15 cellular contexts compared by ENCODE assay signal in the genomic region with DNA sequence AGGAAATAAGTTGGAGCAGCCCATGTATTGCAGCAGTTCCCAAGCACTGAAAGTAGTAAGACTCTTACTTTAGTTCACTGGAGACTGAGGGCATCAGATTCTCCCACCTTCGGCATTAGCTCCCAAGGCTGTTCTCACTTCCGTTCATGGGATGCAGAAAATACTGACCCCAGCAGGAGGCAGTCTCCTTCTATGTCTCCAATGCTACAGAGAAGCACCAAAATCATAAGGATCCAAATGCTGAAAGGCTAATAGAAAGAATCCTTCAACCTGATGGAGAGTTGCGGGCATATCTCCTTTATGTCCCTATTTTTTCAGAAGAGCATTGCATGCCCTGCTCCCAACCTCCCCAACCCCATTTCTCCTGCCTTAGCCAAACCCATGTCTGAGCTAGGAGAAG. TPM values are rescaled to one million over a fixed set of nuclear protein-coding genes. Genes with fewer than 3 reads are reported as not detected.
DNase-seq lines count a peak whose midpoint lies in the region; ATAC-seq and TF ChIP-seq lines count a peak whose summit lies in the region.
"Had no signal": no experiment of that assay in that cellular context is flagged by ENCODE, and none has a peak within 500 bp of the region (broad histone marks: within the 10 kb centered on the region; RNA-seq: fewer than 3 reads in every experiment).

No MANE protein-coding gene starts in this region.

- H3K4me1 ChIP-seq in endodermal cell (ENCODE audit: control insufficient read depth, insufficient read depth, low read length) = no peaks in the 10 kb centered on the region
- peaks cover 24% of the 10 kb centered on the region for H3K4me1 ChIP-seq in mucosa of descending colon (ENCODE audit: low read depth)
- H3K4me1 ChIP-seq: prostate gland had no signal

- H3K27me3 Mint-ChIP-seq in endodermal cell (ENCODE audit: insufficient read depth) = peaks cover 1% of the 10 kb centered on the region
- H3K27me3 Mint-ChIP-seq in stimulated activated naive B cell treated with anti-CD40 and anti-IgM and Interleukin-4, amounts not matched to agents 10 μg/mL and 1 μg/mL and 100 μg/mL, for 72 hours = peaks cover 0 to 7% of the 10 kb centered on the region in 2 donors
- H3K27me3 Mint-ChIP-seq: activated CD8-positive, alpha-beta T cell treated with anti-CD3 and anti-CD28 coated beads for 36 hours had no signal

- no peaks in the 10 kb centered on the region for H3K9me3 Mint-ChIP-seq in endodermal cell
- no peaks in the 10 kb centered on the region for H3K9me3 Mint-ChIP-seq in stimulated activated naive B cell treated with anti-CD40 and anti-IgM and Interleukin-4, amounts not matched to agents 10 μg/mL and 1 μg/mL and 100 μg/mL, for 72 hours
- H3K9me3 Mint-ChIP-seq: activated CD8-positive, alpha-beta T cell treated with anti-CD3 and anti-CD28 coated beads for 36 hours had no signal

- no peak overlapping the region for H3K9ac ChIP-seq in endodermal cell (ENCODE audit: extremely low read depth, low read length, poor library complexity, severe bottlenecking)

- H3K9me3 ChIP-seq in endodermal cell (ENCODE audit: control insufficient read depth, low read length) = no peaks in the 10 kb centered on the region
- H3K9me3 ChIP-seq in mucosa of descending colon = no peaks in the 10 kb centered on the region
- H3K9me3 ChIP-seq: body of pancreas, prostate gland had no signal

- DNase-seq in GM12864 (ENCODE audit: low read depth) (no peak), endodermal cell (peak; percentile 49), renal cortical epithelial cell (ENCODE audit: low read depth) (peak; percentile 5), dedifferentiated amniotic fluid mesenchymal stem cell (ENCODE audit: extremely low spot score) (no peak), sciatic nerve (ENCODE audit: low spot score) (no peak), mucosa of descending colon (no peak)
- DNase-seq in Jurkat, Clone E6-1 (ENCODE audit: low read depth, low spot score) = peak; percentile 9
- no peak for DNase-seq in stimulated activated naive B cell treated with anti-CD40 and anti-IgM and Interleukin-4, amounts not matched to agents 10 μg/mL and 1 μg/mL and 100 μg/mL, for 72 hours
- DNase-seq: activated CD8-positive, alpha-beta T cell treated with anti-CD3 and anti-CD28 coated beads for 36 hours; activated effector memory CD4-positive, alpha-beta T cell treated with anti-CD3 and anti-CD28 coated beads, Interleukin-2, amount 50 U/mL, for 16 hours; effector memory CD4-positive, alpha-beta T cell; NCI-H2081 treated with DMSO at 0.1 percent for 48 hours had no signal

- H3K36me3 ChIP-seq in endodermal cell (ENCODE audit: control insufficient read depth, insufficient read depth, low read length) (no peaks in the 10 kb centered on the region), mucosa of descending colon (ENCODE audit: low read depth) (no peaks in the 10 kb centered on the region)
- H3K36me3 ChIP-seq: prostate gland had no signal

- H3K27ac ChIP-seq in endodermal cell (ENCODE audit: low read depth, low read length) = no peak overlapping the region

- no peaks in the 10 kb centered on the region for H3K27me3 ChIP-seq in endodermal cell (ENCODE audit: control insufficient read depth, insufficient read depth, low read length, poor library complexity, severe bottlenecking)
- H3K27me3 ChIP-seq: body of pancreas had no signal

- no peak overlapping the region for H3K4me3 ChIP-seq in GM12864 (ENCODE audit: low read depth, low read length)
- H3K4me3 ChIP-seq in Jurkat, Clone E6-1 (ENCODE audit: low read length) = no peak overlapping the region
- H3K4me3 ChIP-seq in endodermal cell (ENCODE audit: low read length) = no peak overlapping the region
- no peak overlapping the region for H3K4me3 ChIP-seq in mucosa of descending colon
- H3K4me3 ChIP-seq: body of pancreas, prostate gland had no signal

- no peak overlapping the region for H3K27ac Mint-ChIP-seq in endodermal cell
- no peak overlapping the region for H3K27ac Mint-ChIP-seq in stimulated activated naive B cell treated with anti-CD40 and anti-IgM and Interleukin-4, amounts not matched to agents 10 μg/mL and 1 μg/mL and 100 μg/mL, for 72 hours
- H3K27ac Mint-ChIP-seq: activated CD8-positive, alpha-beta T cell treated with anti-CD3 and anti-CD28 coated beads for 36 hours; CD14-positive monocyte had no signal

- peak; percentile 3 for TF ChIP-seq CTCF in GM12864 (IDR thresholded peaks at IDR 0.05; ENCODE audit: low read depth, low read length, missing control alignments)
- TF ChIP-seq CTCF in endodermal cell (conservative IDR thresholded peaks at IDR 0.05) = peak; percentile 63
- no peak for TF ChIP-seq CTCF in mucosa of descending colon (IDR thresholded peaks at IDR 0.05)

- peaks cover 4% of the 10 kb centered on the region for H3K4me1 Mint-ChIP-seq in endodermal cell
- H3K4me1 Mint-ChIP-seq in stimulated activated naive B cell treated with anti-CD40 and anti-IgM and Interleukin-4, amounts not matched to agents 10 μg/mL and 1 μg/mL and 100 μg/mL, for 72 hours = peaks cover 13 to 17% of the 10 kb centered on the region in 2 donors

- H3K4me3 Mint-ChIP-seq in endodermal cell = no peak overlapping the region
- H3K4me3 Mint-ChIP-seq in stimulated activated naive B cell treated with anti-CD40 and anti-IgM and Interleukin-4, amounts not matched to agents 10 μg/mL and 1 μg/mL and 100 μg/mL, for 72 hours = no peak overlapping the region
- H3K4me3 Mint-ChIP-seq: activated CD8-positive, alpha-beta T cell treated with anti-CD3 and anti-CD28 coated beads for 36 hours; CD14-positive monocyte had no signal

- ATAC-seq in sciatic nerve (no peak), mucosa of descending colon (no peak)
- no peak for ATAC-seq in stimulated activated naive B cell treated with anti-CD40 and anti-IgM and Interleukin-4, amounts not matched to agents 10 μg/mL and 1 μg/mL and 100 μg/mL, for 72 hours (replicated peaks)
- ATAC-seq: activated CD8-positive, alpha-beta T cell treated with anti-CD3 and anti-CD28 coated beads for 36 hours had no signal

- intact Hi-C loops in sciatic nerve (cut with DNase I) (no loop called here), mucosa of descending colon (cut with DNase I, micrococcal nuclease) (loop anchor here (10.0 kb wide), 2 partner anchors 278 to 288 kb away; no protein-coding TSS in a partner anchor)

- WGBS in endodermal cell (ENCODE audit: insufficient coverage in 1 of 2, insufficient read length in 1 of 2), 2 experiments = 84 to 100% methylated on average over 1 to 3 of the region's 3 CpGs

- H3K36me3 Mint-ChIP-seq in endodermal cell (ENCODE audit: low read depth) = no peaks in the 10 kb centered on the region
- no peaks in the 10 kb centered on the region for H3K36me3 Mint-ChIP-seq in stimulated activated naive B cell treated with anti-CD40 and anti-IgM and Interleukin-4, amounts not matched to agents 10 μg/mL and 1 μg/mL and 100 μg/mL, for 72 hours
- H3K36me3 Mint-ChIP-seq: CD14-positive monocyte had no signal

RNA-seq across cellular contexts. Expression of gene ADH7, which starts 32.4 kb away (rescaled TPM):
- not detected for polyA plus RNA-seq in Jurkat, Clone E6-1 (2012; ENCODE audit: insufficient read depth, insufficient read length)
- total RNA-seq in endodermal cell (not detected), renal cortical epithelial cell (not detected in 2 replicates), sciatic nerve (not detected), mucosa of descending colon (not detected)
- not detected for polyA plus RNA-seq in endodermal cell (2013, experiment 1 of 2)
- polyA plus RNA-seq in endodermal cell (2013, experiment 2 of 2) = not detected
- total RNA-seq: activated CD8-positive, alpha-beta T cell treated with anti-CD3 and anti-CD28 coated beads for 36 hours; body of pancreas had no signal
- polyA plus RNA-seq: CD14-positive monocyte had no signal

RNA-seq across cellular contexts. Expression of gene ADH1C, which starts 50.2 kb away (rescaled TPM):
- not detected for polyA plus RNA-seq in Jurkat, Clone E6-1 (2012; ENCODE audit: insufficient read depth, insufficient read length)
- total RNA-seq in endodermal cell (not detected), renal cortical epithelial cell (0.35 TPM in 1 of 2 replicates, not detected in the other), sciatic nerve (75.2 TPM), mucosa of descending colon (100 to 1,000 TPM; 137 to 502 (median 271) TPM)
- polyA plus RNA-seq in endodermal cell (2013, experiment 1 of 2) = not detected
- not detected for polyA plus RNA-seq in endodermal cell (2013, experiment 2 of 2)
- total RNA-seq: activated CD8-positive, alpha-beta T cell treated with anti-CD3 and anti-CD28 coated beads for 36 hours had no signal
- polyA plus RNA-seq: CD14-positive monocyte had no signal

Comparison
In these comparisons a context has a peak if more than half of its experiments do, and no peak if none do; other contexts are left out.
1. DNase-seq: peak in Jurkat, Clone E6-1 (single experiment), endodermal cell (single experiment) and renal cortical epithelial cell (single experiment); none in GM12864 (single experiment), dedifferentiated amniotic fluid mesenchymal stem cell (single experiment), sciatic nerve (single experiment), stimulated activated naive B cell treated with anti-CD40 and anti-IgM and Interleukin-4, amounts not matched to agents 10 μg/mL and 1 μg/mL and 100 μg/mL, for 72 hours (single experiment) and mucosa of descending colon (0 of 3).
2. RNA of gene ADH1C, which starts 50.2 kb away (total RNA-seq): 137 to 502 TPM in mucosa of descending colon and 75.2 TPM in sciatic nerve (single experiment); 0.35 TPM in renal cortical epithelial cell and not detected in endodermal cell; every median in the first group is over 10 times any median in the second.